ENCODE assay signal across 19 cellular contexts in genomic region chr2:36963734-36964133, GRCh38. TPM values are rescaled to one million over a fixed set of nuclear protein-coding genes. Genes with fewer than 3 reads are reported as not detected.
DNase-seq lines count a peak whose midpoint lies in the region; ATAC-seq and TF ChIP-seq lines count a peak whose summit lies in the region.
"Had no signal": no experiment of that assay in that cellular context is flagged by ENCODE, and none has a peak within 500 bp of the region (broad histone marks: within the 10 kb centered on the region; RNA-seq: fewer than 3 reads in every experiment).

No MANE protein-coding gene starts in this region.

- H3K4me3 Mint-ChIP-seq in natural killer cell: peak overlapping the region; percentile 29
- no peak overlapping the region for H3K4me3 Mint-ChIP-seq in natural killer cell treated with Interleukin-12 subunit alpha and Interleukin-12 subunit beta and Interleukin-15 and Interleukin-18, amount 100 ng/mL, for 72 hours
- H3K4me3 Mint-ChIP-seq in activated T-helper 1 cell treated with anti-CD3 and anti-CD28 coated beads, Interleukin-12 subunit alpha, Interleukin-12 subunit beta, Interleukin-2, Interleukin-4 antibody, amounts not matched to agents 30 ng/mL and 10 ng/mL and 1 ng/mL, durations not matched to agents 14 hours and 24 hours and 36 hours: peak overlapping the region; percentile 2
- peak overlapping the region; percentile 10 to 44 (median 22) for H3K4me3 Mint-ChIP-seq in immature natural killer cell
- H3K4me3 Mint-ChIP-seq: stimulated activated memory B cell treated with anti-CD40 and anti-IgM and Interleukin-4, amounts not matched to agents 10 μg/mL and 1 μg/mL and 100 μg/mL, for 72 hours had no signal

- H3K4me1 Mint-ChIP-seq in natural killer cell (peaks cover 56 to 58% of the 10 kb centered on the region in 2 donors), immature natural killer cell (peaks cover 58 to 78% of the 10 kb centered on the region in 2 donors)
- H3K4me1 Mint-ChIP-seq in natural killer cell treated with Interleukin-12 subunit alpha and Interleukin-12 subunit beta and Interleukin-15 and Interleukin-18, amount 100 ng/mL, for 72 hours (ENCODE audit: low read depth in 2 of 2): peaks cover 64 to 74% of the 10 kb centered on the region in 2 donors
- H3K4me1 Mint-ChIP-seq in activated T-helper 1 cell treated with anti-CD3 and anti-CD28 coated beads, Interleukin-12 subunit alpha, Interleukin-12 subunit beta, Interleukin-2, Interleukin-4 antibody, amounts not matched to agents 30 ng/mL and 10 ng/mL and 1 ng/mL, durations not matched to agents 14 hours and 24 hours and 36 hours (ENCODE audit: low read depth): peaks cover 81% of the 10 kb centered on the region

- no peak overlapping the region for H3K27ac Mint-ChIP-seq in natural killer cell
- no peak overlapping the region for H3K27ac Mint-ChIP-seq in natural killer cell treated with Interleukin-12 subunit alpha and Interleukin-12 subunit beta and Interleukin-15 and Interleukin-18, amount 100 ng/mL, for 72 hours
- no peak overlapping the region for H3K27ac Mint-ChIP-seq in activated T-helper 1 cell treated with anti-CD3 and anti-CD28 coated beads, Interleukin-12 subunit alpha, Interleukin-12 subunit beta, Interleukin-2, Interleukin-4 antibody, amounts not matched to agents 30 ng/mL and 10 ng/mL and 1 ng/mL, durations not matched to agents 14 hours and 24 hours and 36 hours
- no peak overlapping the region for H3K27ac Mint-ChIP-seq in immature natural killer cell
- H3K27ac Mint-ChIP-seq: CD8-positive, alpha-beta T cell; effector memory CD8-positive, alpha-beta T cell; stimulated activated memory B cell treated with anti-CD40 and anti-IgM and Interleukin-4, amounts not matched to agents 10 μg/mL and 1 μg/mL and 100 μg/mL, for 72 hours had no signal

- no peak for DNase-seq in natural killer cell
- DNase-seq in natural killer cell treated with Interleukin-12 subunit alpha and Interleukin-12 subunit beta and Interleukin-15 and Interleukin-18, amount 100 ng/mL, for 72 hours (ENCODE audit: low spot score): no peak
- no peak for DNase-seq in activated T-helper 1 cell treated with anti-CD3 and anti-CD28 coated beads, Interleukin-12 subunit alpha, Interleukin-12 subunit beta, Interleukin-2, Interleukin-4 antibody, amounts not matched to agents 30 ng/mL and 10 ng/mL and 1 ng/mL, durations not matched to agents 14 hours and 24 hours and 36 hours (ENCODE audit: low spot score)
- DNase-seq in immature natural killer cell: no peak
- no peak for DNase-seq in NCI-H2171 treated with DMSO at 0.1 percent for 48 hours (lab: John Stamatoyannopoulos, UW)
- no peak for DNase-seq in NCI-H510A treated with DMSO at 0.1 percent for 48 hours (lab: John Stamatoyannopoulos, UW)
- no peak for DNase-seq in NCI-H1694 (lab: John Stamatoyannopoulos, UW)
- DNase-seq: activated naive CD8-positive, alpha-beta T cell treated with anti-CD3 and anti-CD28 coated beads, Interleukin-2, amount 10 ng/mL, durations not matched to agents 7 days and 5 days; CD8-positive, alpha-beta T cell; effector memory CD8-positive, alpha-beta T cell; naive B cell; NCI-H2081 treated with DMSO at 0.1 percent for 48 hours; NK-92 treated with Interleukin-12 subunit alpha and Interleukin-12 subunit beta, amount 100 ng/mL, for 24 hours; pancreas; stimulated activated CD4-positive, alpha-beta T cell treated with anti-CD3 and anti-CD28 coated beads, Interleukin-1b, Interleukin-23, amount 100 ng/mL, for 48 hours; T1000; testis had no signal

- H3K36me3 Mint-ChIP-seq in natural killer cell (no peaks in the 10 kb centered on the region), immature natural killer cell (peaks cover 0 to 5% (median 0%) of the 10 kb centered on the region in 3 donors)
- no peaks in the 10 kb centered on the region for H3K36me3 Mint-ChIP-seq in natural killer cell treated with Interleukin-12 subunit alpha and Interleukin-12 subunit beta and Interleukin-15 and Interleukin-18, amount 100 ng/mL, for 72 hours
- peaks cover 16% of the 10 kb centered on the region for H3K36me3 Mint-ChIP-seq in activated T-helper 1 cell treated with anti-CD3 and anti-CD28 coated beads, Interleukin-12 subunit alpha, Interleukin-12 subunit beta, Interleukin-2, Interleukin-4 antibody, amounts not matched to agents 30 ng/mL and 10 ng/mL and 1 ng/mL, durations not matched to agents 14 hours and 24 hours and 36 hours (ENCODE audit: low read depth)

- ATAC-seq in natural killer cell: no peak
- no peak for ATAC-seq in natural killer cell treated with Interleukin-12 subunit alpha and Interleukin-12 subunit beta and Interleukin-15 and Interleukin-18, amount 100 ng/mL, for 72 hours
- no peak for ATAC-seq in HG03196 (IDR thresholded peaks at IDR 0.05; ENCODE audit: unreplicated experiment)
- ATAC-seq: CD8-positive, alpha-beta T cell; effector memory CD8-positive, alpha-beta T cell; pancreas; stimulated activated memory B cell treated with anti-CD40 and anti-IgM and Interleukin-4, amounts not matched to agents 10 μg/mL and 1 μg/mL and 100 μg/mL, for 72 hours had no signal

- no peak for TF ChIP-seq CTCF in natural killer cell (IDR thresholded peaks at IDR 0.05)

- no peaks in the 10 kb centered on the region for H3K27me3 Mint-ChIP-seq in natural killer cell (ENCODE audit: low read depth in 2 of 2)
- H3K27me3 Mint-ChIP-seq in natural killer cell treated with Interleukin-12 subunit alpha and Interleukin-12 subunit beta and Interleukin-15 and Interleukin-18, amount 100 ng/mL, for 72 hours: no peaks in the 10 kb centered on the region
- no peaks in the 10 kb centered on the region for H3K27me3 Mint-ChIP-seq in activated T-helper 1 cell treated with anti-CD3 and anti-CD28 coated beads, Interleukin-12 subunit alpha, Interleukin-12 subunit beta, Interleukin-2, Interleukin-4 antibody, amounts not matched to agents 30 ng/mL and 10 ng/mL and 1 ng/mL, durations not matched to agents 14 hours and 24 hours and 36 hours (ENCODE audit: insufficient read depth)
- peaks cover 6 to 13% (median 11%) of the 10 kb centered on the region in 3 donors for H3K27me3 Mint-ChIP-seq in immature natural killer cell (ENCODE audit: low read depth in 3 of 3)
- H3K27me3 Mint-ChIP-seq: activated naive CD8-positive, alpha-beta T cell treated with anti-CD3 and anti-CD28 coated beads, Interleukin-2, amount 10 ng/mL, durations not matched to agents 7 days and 5 days; effector memory CD8-positive, alpha-beta T cell; naive B cell; stimulated activated memory B cell treated with anti-CD40 and anti-IgM and Interleukin-4, amounts not matched to agents 10 μg/mL and 1 μg/mL and 100 μg/mL, for 72 hours had no signal

- intact Hi-C loops in natural killer cell (cut with micrococcal nuclease): no loop called here
- intact Hi-C loops in activated T-helper 1 cell treated with anti-CD3 and anti-CD28 coated beads, Interleukin-12 subunit alpha, Interleukin-12 subunit beta, Interleukin-2, Interleukin-4 antibody, amounts not matched to agents 30 ng/mL and 10 ng/mL and 1 ng/mL, durations not matched to agents 14 hours and 24 hours and 36 hours (cut with micrococcal nuclease): loop anchor here (10.0 kb wide), 1 partner anchor 361 kb away; the partner anchor contains the start of gene PRKD3

- H3K9me3 Mint-ChIP-seq in natural killer cell: no peaks in the 10 kb centered on the region
- H3K9me3 Mint-ChIP-seq in natural killer cell treated with Interleukin-12 subunit alpha and Interleukin-12 subunit beta and Interleukin-15 and Interleukin-18, amount 100 ng/mL, for 72 hours: no peaks in the 10 kb centered on the region
- no peaks in the 10 kb centered on the region for H3K9me3 Mint-ChIP-seq in activated T-helper 1 cell treated with anti-CD3 and anti-CD28 coated beads, Interleukin-12 subunit alpha, Interleukin-12 subunit beta, Interleukin-2, Interleukin-4 antibody, amounts not matched to agents 30 ng/mL and 10 ng/mL and 1 ng/mL, durations not matched to agents 14 hours and 24 hours and 36 hours
- H3K9me3 Mint-ChIP-seq in immature natural killer cell: no peaks in the 10 kb centered on the region
- H3K9me3 Mint-ChIP-seq: activated naive CD8-positive, alpha-beta T cell treated with anti-CD3 and anti-CD28 coated beads, Interleukin-2, amount 10 ng/mL, durations not matched to agents 7 days and 5 days; CD8-positive, alpha-beta T cell; effector memory CD8-positive, alpha-beta T cell; stimulated activated memory B cell treated with anti-CD40 and anti-IgM and Interleukin-4, amounts not matched to agents 10 μg/mL and 1 μg/mL and 100 μg/mL, for 72 hours had no signal

RNA-seq across cellular contexts. Expression of gene STRN, which starts 2.6 kb away (rescaled TPM):
- 10 to 100 TPM; 43.1 to 49.9 (median 43.4) TPM for total RNA-seq in natural killer cell
- total RNA-seq in natural killer cell treated with Interleukin-12 subunit alpha and Interleukin-12 subunit beta and Interleukin-15 and Interleukin-18, amount 100 ng/mL, for 72 hours: 10 to 100 TPM; 25.3 to 36.0 TPM
- total RNA-seq in activated T-helper 1 cell treated with anti-CD3 and anti-CD28 coated beads, Interleukin-12 subunit alpha, Interleukin-12 subunit beta, Interleukin-2, Interleukin-4 antibody, amounts not matched to agents 30 ng/mL and 10 ng/mL and 1 ng/mL, durations not matched to agents 14 hours and 24 hours and 36 hours: 28.8 and 29.0 TPM in 2 replicates
- 10 to 100 TPM in 2 of 3 donors, 1 to 10 TPM in 1; 9.1 to 20.6 (median 11.0) TPM for polyA plus RNA-seq in immature natural killer cell
